Comparison of ENCODE assay signal across 1 cellular context in genomic region chrX:104670051-104670450, GRCh38.
TF ChIP-seq lines count a peak whose summit lies in the region.

No MANE protein-coding gene starts in this region.

TF ChIP-seq in liver, 16 proteins besides CTCF, POLR2A, EP300 and RAD21 (continued from another document):
- TF ChIP-seq, protein P1, sequence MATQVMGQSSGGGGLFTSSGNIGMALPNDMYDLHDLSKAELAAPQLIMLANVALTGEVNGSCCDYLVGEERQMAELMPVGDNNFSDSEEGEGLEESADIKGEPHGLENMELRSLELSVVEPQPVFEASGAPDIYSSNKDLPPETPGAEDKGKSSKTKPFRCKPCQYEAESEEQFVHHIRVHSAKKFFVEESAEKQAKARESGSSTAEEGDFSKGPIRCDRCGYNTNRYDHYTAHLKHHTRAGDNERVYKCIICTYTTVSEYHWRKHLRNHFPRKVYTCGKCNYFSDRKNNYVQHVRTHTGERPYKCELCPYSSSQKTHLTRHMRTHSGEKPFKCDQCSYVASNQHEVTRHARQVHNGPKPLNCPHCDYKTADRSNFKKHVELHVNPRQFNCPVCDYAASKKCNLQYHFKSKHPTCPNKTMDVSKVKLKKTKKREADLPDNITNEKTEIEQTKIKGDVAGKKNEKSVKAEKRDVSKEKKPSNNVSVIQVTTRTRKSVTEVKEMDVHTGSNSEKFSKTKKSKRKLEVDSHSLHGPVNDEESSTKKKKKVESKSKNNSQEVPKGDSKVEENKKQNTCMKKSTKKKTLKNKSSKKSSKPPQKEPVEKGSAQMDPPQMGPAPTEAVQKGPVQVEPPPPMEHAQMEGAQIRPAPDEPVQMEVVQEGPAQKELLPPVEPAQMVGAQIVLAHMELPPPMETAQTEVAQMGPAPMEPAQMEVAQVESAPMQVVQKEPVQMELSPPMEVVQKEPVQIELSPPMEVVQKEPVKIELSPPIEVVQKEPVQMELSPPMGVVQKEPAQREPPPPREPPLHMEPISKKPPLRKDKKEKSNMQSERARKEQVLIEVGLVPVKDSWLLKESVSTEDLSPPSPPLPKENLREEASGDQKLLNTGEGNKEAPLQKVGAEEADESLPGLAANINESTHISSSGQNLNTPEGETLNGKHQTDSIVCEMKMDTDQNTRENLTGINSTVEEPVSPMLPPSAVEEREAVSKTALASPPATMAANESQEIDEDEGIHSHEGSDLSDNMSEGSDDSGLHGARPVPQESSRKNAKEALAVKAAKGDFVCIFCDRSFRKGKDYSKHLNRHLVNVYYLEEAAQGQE (IDR thresholded peaks at IDR 0.05) = peak; percentile 30
- TF ChIP-seq HNF4G (IDR thresholded peaks at IDR 0.05) (peak; percentile 89), HNF4A (conservative IDR thresholded peaks at IDR 0.05) (peak; percentile 95 to 98), EGR1 (IDR thresholded peaks at IDR 0.05; ENCODE audit: low read depth in 2 of 2) (no peak), ZBTB33 (IDR thresholded peaks at IDR 0.05) (no peak), FOXA2 (IDR thresholded peaks at IDR 0.05) (no peak), FOXA1 (IDR thresholded peaks at IDR 0.05) (no peak), SP1 (IDR thresholded peaks at IDR 0.05) (peak; percentile 45)
